1 cellular context compared by ENCODE assay signal in genomic region chr1:86455078-86455477, GRCh38.
TF ChIP-seq lines count a peak whose summit lies in the region.

No MANE protein-coding gene starts in this region.

TF ChIP-seq in HepG2, 621 proteins besides CTCF, POLR2A, EP300 and RAD21 (continued from another document):
- peak; percentile 23; the same call in 1 of the 2 replicates for TF ChIP-seq CEBPB (IDR thresholded peaks at IDR 0.05; ENCODE audit: borderline replicate concordance, low read depth, low read length)
